Comparison of ENCODE assay signal across 1 cellular context in the genomic region with DNA sequence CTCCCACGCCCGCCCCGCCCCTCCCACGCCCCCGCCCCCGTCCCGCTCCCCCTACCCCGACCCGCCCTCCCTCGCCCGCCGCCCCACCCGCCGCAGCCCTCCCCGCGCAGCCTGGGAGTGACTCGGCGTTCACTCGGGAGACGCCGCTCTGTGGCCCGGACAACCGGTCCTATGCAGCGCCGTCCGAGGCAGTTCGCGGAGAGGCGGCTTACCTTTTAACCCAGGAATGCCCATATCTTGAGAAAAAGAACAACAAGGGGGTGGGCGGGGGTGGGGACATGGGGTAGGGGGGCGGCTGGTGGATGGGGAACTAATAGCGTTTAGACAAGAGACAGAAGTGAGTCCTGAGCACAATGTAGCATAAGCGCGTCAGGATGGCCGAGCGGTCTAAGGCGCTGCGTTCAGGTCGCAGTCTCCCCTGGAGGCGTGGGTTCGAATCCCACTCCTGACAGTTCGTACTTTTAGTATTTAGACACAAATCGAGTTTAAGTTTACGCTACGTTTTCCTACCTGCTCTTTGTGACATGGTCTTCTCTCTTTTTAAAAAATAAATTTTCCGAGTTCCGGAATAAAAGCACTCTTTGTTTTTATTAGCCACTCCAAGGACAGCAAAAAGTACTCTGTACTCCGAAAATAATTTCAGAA.
A peak's percentile ranks its signal among the peaks of the same experiment; 100 is the strongest.
TF ChIP-seq lines count a peak whose summit lies in the region.

No MANE protein-coding gene starts in this region.

TF ChIP-seq in HepG2, 621 proteins besides CTCF, POLR2A, EP300 and RAD21 (continued from another document and continues in another):
- no peak for TF ChIP-seq NR1H2 (CRISPR knock-in tag; IDR thresholded peaks at IDR 0.05; ENCODE audit: borderline replicate concordance, low read depth)
- TF ChIP-seq ZNF780A (CRISPR knock-in tag; IDR thresholded peaks at IDR 0.05) = no peak
- TF ChIP-seq ZNF136 (CRISPR knock-in tag; IDR thresholded peaks at IDR 0.05; ENCODE audit: low read depth) = no peak
- TF ChIP-seq ZNF30 (CRISPR knock-in tag; IDR thresholded peaks at IDR 0.05) = no peak
- no peak for TF ChIP-seq EEA1 (CRISPR knock-in tag; IDR thresholded peaks at IDR 0.05; ENCODE audit: borderline replicate concordance)
- 0 out of 2 replicates have a peak, but pooled peaks have one; percentile 51 for TF ChIP-seq ZNF589 (CRISPR knock-in tag; conservative IDR thresholded peaks at IDR 0.05)
- TF ChIP-seq, protein P1, sequence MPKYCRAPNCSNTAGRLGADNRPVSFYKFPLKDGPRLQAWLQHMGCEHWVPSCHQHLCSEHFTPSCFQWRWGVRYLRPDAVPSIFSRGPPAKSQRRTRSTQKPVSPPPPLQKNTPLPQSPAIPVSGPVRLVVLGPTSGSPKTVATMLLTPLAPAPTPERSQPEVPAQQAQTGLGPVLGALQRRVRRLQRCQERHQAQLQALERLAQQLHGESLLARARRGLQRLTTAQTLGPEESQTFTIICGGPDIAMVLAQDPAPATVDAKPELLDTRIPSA (CRISPR knock-in tag; IDR thresholded peaks at IDR 0.05; ENCODE audit: borderline replicate concordance) = no peak
- TF ChIP-seq ZNF652 (CRISPR knock-in tag; IDR thresholded peaks at IDR 0.05; ENCODE audit: borderline replicate concordance, low read depth) = 0 out of 2 replicates have a peak, but pooled peaks have one; percentile 45
- TF ChIP-seq SMAD3 (CRISPR knock-in tag; IDR thresholded peaks at IDR 0.05) = peak; percentile 75
- TF ChIP-seq, protein P2, sequence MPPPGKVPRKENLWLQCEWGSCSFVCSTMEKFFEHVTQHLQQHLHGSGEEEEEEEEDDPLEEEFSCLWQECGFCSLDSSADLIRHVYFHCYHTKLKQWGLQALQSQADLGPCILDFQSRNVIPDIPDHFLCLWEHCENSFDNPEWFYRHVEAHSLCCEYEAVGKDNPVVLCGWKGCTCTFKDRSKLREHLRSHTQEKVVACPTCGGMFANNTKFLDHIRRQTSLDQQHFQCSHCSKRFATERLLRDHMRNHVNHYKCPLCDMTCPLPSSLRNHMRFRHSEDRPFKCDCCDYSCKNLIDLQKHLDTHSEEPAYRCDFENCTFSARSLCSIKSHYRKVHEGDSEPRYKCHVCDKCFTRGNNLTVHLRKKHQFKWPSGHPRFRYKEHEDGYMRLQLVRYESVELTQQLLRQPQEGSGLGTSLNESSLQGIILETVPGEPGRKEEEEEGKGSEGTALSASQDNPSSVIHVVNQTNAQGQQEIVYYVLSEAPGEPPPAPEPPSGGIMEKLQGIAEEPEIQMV (CRISPR knock-in tag; IDR thresholded peaks at IDR 0.05; ENCODE audit: low read depth) = no peak
- TF ChIP-seq REL (CRISPR knock-in tag; conservative IDR thresholded peaks at IDR 0.05) = 0 out of 2 replicates have a peak, but pooled peaks have one; percentile 42
- no peak for TF ChIP-seq PHB2 (IDR thresholded peaks at IDR 0.05; ENCODE audit: partially characterized antibody)
- peak; percentile 83 for TF ChIP-seq IRF2 (CRISPR knock-in tag; IDR thresholded peaks at IDR 0.05)
- TF ChIP-seq ZNF724P (CRISPR knock-in tag; IDR thresholded peaks at IDR 0.05; ENCODE audit: borderline replicate concordance) = peak; percentile 20
- no peak for TF ChIP-seq DNMT1 (CRISPR knock-in tag; IDR thresholded peaks at IDR 0.05)
- TF ChIP-seq DNMT3B (CRISPR knock-in tag; conservative IDR thresholded peaks at IDR 0.05) = 0 out of 2 replicates have a peak, but pooled peaks have one; percentile 70
- TF ChIP-seq ZNF205 (CRISPR knock-in tag; IDR thresholded peaks at IDR 0.05) = 0 out of 2 replicates have a peak, but pooled peaks have one; percentile 44
- TF ChIP-seq STAG1 (CRISPR knock-in tag; IDR thresholded peaks at IDR 0.05) = no peak
- peak; percentile 97 for TF ChIP-seq RBM22 (optimal IDR thresholded peaks at IDR 0.05; ENCODE audit: low read length)
- TF ChIP-seq MEIS2 (CRISPR knock-in tag; IDR thresholded peaks at IDR 0.05) = peak; percentile 67
- TF ChIP-seq, protein P3, sequence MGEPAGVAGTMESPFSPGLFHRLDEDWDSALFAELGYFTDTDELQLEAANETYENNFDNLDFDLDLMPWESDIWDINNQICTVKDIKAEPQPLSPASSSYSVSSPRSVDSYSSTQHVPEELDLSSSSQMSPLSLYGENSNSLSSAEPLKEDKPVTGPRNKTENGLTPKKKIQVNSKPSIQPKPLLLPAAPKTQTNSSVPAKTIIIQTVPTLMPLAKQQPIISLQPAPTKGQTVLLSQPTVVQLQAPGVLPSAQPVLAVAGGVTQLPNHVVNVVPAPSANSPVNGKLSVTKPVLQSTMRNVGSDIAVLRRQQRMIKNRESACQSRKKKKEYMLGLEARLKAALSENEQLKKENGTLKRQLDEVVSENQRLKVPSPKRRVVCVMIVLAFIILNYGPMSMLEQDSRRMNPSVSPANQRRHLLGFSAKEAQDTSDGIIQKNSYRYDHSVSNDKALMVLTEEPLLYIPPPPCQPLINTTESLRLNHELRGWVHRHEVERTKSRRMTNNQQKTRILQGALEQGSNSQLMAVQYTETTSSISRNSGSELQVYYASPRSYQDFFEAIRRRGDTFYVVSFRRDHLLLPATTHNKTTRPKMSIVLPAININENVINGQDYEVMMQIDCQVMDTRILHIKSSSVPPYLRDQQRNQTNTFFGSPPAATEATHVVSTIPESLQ (CRISPR knock-in tag; conservative IDR thresholded peaks at IDR 0.05) = peak; percentile 57; the same call in 1 of the 2 replicates
- no peak for TF ChIP-seq ZNF17 (CRISPR knock-in tag; IDR thresholded peaks at IDR 0.05)
- peak; percentile 70 for TF ChIP-seq KDM2A (CRISPR knock-in tag; IDR thresholded peaks at IDR 0.05; ENCODE audit: borderline replicate concordance, low read depth)
- 0 out of 2 replicates have a peak, but pooled peaks have one; percentile 65 for TF ChIP-seq ZNF256 (CRISPR knock-in tag; conservative IDR thresholded peaks at IDR 0.05)
- peak; percentile 52; the same call in 1 of the 2 replicates for TF ChIP-seq ERF (CRISPR knock-in tag; IDR thresholded peaks at IDR 0.05)
- peak; percentile 71; the same call in 1 of the 2 replicates for TF ChIP-seq HDAC2 (CRISPR knock-in tag; IDR thresholded peaks at IDR 0.05)
- TF ChIP-seq, protein P4, sequence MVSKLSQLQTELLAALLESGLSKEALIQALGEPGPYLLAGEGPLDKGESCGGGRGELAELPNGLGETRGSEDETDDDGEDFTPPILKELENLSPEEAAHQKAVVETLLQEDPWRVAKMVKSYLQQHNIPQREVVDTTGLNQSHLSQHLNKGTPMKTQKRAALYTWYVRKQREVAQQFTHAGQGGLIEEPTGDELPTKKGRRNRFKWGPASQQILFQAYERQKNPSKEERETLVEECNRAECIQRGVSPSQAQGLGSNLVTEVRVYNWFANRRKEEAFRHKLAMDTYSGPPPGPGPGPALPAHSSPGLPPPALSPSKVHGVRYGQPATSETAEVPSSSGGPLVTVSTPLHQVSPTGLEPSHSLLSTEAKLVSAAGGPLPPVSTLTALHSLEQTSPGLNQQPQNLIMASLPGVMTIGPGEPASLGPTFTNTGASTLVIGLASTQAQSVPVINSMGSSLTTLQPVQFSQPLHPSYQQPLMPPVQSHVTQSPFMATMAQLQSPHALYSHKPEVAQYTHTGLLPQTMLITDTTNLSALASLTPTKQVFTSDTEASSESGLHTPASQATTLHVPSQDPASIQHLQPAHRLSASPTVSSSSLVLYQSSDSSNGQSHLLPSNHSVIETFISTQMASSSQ (IDR thresholded peaks at IDR 0.05; ENCODE audit: low read depth) = no peak
- TF ChIP-seq, protein P4 (CRISPR knock-in tag; IDR thresholded peaks at IDR 0.05; ENCODE audit: borderline replicate concordance) = peak; percentile 36; the same call in 1 of the 2 replicates
- TF ChIP-seq ZMYM2 (CRISPR knock-in tag; IDR thresholded peaks at IDR 0.05) = 0 out of 2 replicates have a peak, but pooled peaks have one; percentile 11
- no peak for TF ChIP-seq ZSCAN21 (CRISPR knock-in tag; IDR thresholded peaks at IDR 0.05; ENCODE audit: borderline replicate concordance)
- peak; percentile 56 for TF ChIP-seq POLR2AphosphoS5 (IDR thresholded peaks at IDR 0.05; ENCODE audit: low read depth, low read length)
- peak; percentile 15; the same call in 1 of the 2 replicates for TF ChIP-seq SALL2 (CRISPR knock-in tag; IDR thresholded peaks at IDR 0.05)
- TF ChIP-seq ZNF224 (CRISPR knock-in tag; IDR thresholded peaks at IDR 0.05) = no peak
- TF ChIP-seq KLF11 (CRISPR knock-in tag; IDR thresholded peaks at IDR 0.05) = peak; percentile 82; the same call in 1 of the 2 replicates
- TF ChIP-seq ZFP41 (CRISPR knock-in tag; IDR thresholded peaks at IDR 0.05; ENCODE audit: borderline replicate concordance) = no peak
- TF ChIP-seq, protein P5, sequence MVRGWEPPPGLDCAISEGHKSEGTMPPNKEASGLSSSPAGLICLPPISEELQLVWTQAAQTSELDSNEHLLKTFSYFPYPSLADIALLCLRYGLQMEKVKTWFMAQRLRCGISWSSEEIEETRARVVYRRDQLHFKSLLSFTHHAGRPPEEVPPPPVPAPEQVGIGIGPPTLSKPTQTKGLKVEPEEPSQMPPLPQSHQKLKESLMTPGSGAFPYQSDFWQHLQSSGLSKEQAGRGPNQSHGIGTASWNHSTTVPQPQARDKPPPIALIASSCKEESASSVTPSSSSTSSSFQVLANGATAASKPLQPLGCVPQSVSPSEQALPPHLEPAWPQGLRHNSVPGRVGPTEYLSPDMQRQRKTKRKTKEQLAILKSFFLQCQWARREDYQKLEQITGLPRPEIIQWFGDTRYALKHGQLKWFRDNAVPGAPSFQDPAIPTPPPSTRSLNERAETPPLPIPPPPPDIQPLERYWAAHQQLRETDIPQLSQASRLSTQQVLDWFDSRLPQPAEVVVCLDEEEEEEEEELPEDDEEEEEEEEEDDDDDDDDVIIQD (CRISPR knock-in tag; IDR thresholded peaks at IDR 0.05; ENCODE audit: low read depth) = no peak; the same call in 1 of the 2 replicates
- TF ChIP-seq HOXD1 (CRISPR knock-in tag; IDR thresholded peaks at IDR 0.05) = peak; percentile 45
- TF ChIP-seq ELF1 (CRISPR knock-in tag; IDR thresholded peaks at IDR 0.05) = no peak
- TF ChIP-seq, protein P6, sequence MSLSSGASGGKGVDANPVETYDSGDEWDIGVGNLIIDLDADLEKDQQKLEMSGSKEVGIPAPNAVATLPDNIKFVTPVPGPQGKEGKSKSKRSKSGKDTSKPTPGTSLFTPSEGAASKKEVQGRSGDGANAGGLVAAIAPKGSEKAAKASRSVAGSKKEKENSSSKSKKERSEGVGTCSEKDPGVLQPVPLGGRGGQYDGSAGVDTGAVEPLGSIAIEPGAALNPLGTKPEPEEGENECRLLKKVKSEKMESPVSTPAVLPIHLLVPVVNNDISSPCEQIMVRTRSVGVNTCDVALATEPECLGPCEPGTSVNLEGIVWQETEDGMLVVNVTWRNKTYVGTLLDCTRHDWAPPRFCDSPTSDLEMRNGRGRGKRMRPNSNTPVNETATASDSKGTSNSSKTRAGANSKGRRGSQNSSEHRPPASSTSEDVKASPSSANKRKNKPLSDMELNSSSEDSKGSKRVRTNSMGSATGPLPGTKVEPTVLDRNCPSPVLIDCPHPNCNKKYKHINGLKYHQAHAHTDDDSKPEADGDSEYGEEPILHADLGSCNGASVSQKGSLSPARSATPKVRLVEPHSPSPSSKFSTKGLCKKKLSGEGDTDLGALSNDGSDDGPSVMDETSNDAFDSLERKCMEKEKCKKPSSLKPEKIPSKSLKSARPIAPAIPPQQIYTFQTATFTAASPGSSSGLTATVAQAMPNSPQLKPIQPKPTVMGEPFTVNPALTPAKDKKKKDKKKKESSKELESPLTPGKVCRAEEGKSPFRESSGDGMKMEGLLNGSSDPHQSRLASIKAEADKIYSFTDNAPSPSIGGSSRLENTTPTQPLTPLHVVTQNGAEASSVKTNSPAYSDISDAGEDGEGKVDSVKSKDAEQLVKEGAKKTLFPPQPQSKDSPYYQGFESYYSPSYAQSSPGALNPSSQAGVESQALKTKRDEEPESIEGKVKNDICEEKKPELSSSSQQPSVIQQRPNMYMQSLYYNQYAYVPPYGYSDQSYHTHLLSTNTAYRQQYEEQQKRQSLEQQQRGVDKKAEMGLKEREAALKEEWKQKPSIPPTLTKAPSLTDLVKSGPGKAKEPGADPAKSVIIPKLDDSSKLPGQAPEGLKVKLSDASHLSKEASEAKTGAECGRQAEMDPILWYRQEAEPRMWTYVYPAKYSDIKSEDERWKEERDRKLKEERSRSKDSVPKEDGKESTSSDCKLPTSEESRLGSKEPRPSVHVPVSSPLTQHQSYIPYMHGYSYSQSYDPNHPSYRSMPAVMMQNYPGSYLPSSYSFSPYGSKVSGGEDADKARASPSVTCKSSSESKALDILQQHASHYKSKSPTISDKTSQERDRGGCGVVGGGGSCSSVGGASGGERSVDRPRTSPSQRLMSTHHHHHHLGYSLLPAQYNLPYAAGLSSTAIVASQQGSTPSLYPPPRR (CRISPR knock-in tag; IDR thresholded peaks at IDR 0.05; ENCODE audit: borderline replicate concordance) = no peak
- peak; percentile 23; the same call in 1 of the 2 replicates for TF ChIP-seq PITX1 (CRISPR knock-in tag; IDR thresholded peaks at IDR 0.05)
- TF ChIP-seq ZNF326 (CRISPR knock-in tag; IDR thresholded peaks at IDR 0.05; ENCODE audit: borderline replicate concordance) = no peak
- no peak for TF ChIP-seq NFE2L1 (CRISPR knock-in tag; IDR thresholded peaks at IDR 0.05; ENCODE audit: borderline replicate concordance)
- TF ChIP-seq SIN3A (IDR thresholded peaks at IDR 0.05; ENCODE audit: borderline replicate concordance, low read depth, low read length) = peak; percentile 25; the same call in 1 of the 2 replicates
- TF ChIP-seq SRSF1 (optimal IDR thresholded peaks at IDR 0.05; ENCODE audit: low read depth, low read length) = no peak
- no peak for TF ChIP-seq BORCS8-MEF2B (CRISPR knock-in tag; IDR thresholded peaks at IDR 0.05)
- TF ChIP-seq RBAK (CRISPR knock-in tag; IDR thresholded peaks at IDR 0.05) = no peak
- 0 out of 2 replicates have a peak, but pooled peaks have one; percentile 5 for TF ChIP-seq ARNT2 (CRISPR knock-in tag; IDR thresholded peaks at IDR 0.05; ENCODE audit: low read depth)
